ENCODE assay signal across 21 cellular contexts in the genomic region with DNA sequence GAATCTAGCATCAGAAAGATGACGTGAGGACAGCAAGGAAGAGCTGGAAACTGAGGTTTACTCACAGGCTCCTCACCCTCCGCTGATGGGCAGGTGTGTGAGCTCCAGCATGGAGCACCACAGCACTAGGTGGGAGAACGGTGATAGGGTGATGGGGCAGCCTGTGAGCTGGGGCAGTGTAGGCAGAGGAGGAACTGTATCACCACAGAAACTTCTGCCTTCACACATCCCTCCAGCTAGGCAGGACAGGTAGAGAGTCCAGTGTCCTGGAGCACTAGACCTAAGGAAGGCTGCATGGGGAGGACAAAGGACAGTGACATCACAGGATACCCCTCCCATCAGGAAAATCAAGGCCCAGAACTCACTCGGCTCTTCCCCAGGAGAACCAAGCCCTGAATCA.
A peak's percentile ranks its signal among the peaks of the same experiment; 100 is the strongest.
DNase-seq lines count a peak whose midpoint lies in the region; ATAC-seq and TF ChIP-seq lines count a peak whose summit lies in the region.
"Had no signal": no experiment of that assay in that cellular context is flagged by ENCODE, and none has a peak within 500 bp of the region (broad histone marks: within the 10 kb centered on the region; RNA-seq: fewer than 3 reads in every experiment).

No MANE protein-coding gene starts in this region.

- peak overlapping the region; percentile 89 for H3K4me2 ChIP-seq in Loucy (ENCODE audit: low read depth, low read length, poor library complexity, severe bottlenecking)
- H3K4me2 ChIP-seq: SK-N-SH had no signal

- H3K4me3 Mint-ChIP-seq in activated CD8-positive, alpha-beta memory T cell treated with anti-CD3 and anti-CD28 coated beads, Interleukin-2, amount 10 ng/mL, durations not matched to agents 7 days and 5 days: no peak overlapping the region
- H3K4me3 Mint-ChIP-seq in central memory CD8-positive, alpha-beta T cell: peak overlapping the region; percentile 59
- H3K4me3 Mint-ChIP-seq: endodermal cell, nephron progenitor cell had no signal

- no peak overlapping the region for H2AFZ ChIP-seq in Loucy (ENCODE audit: low read length)

- no peaks in the 10 kb centered on the region for H4K20me1 ChIP-seq in Loucy (ENCODE audit: insufficient read depth, low read length, poor library complexity, severe bottlenecking)

- H3K9me2 ChIP-seq in Loucy (replicated peaks; ENCODE audit: low read depth, low read length): no peaks in the 10 kb centered on the region
- H3K9me2 ChIP-seq: SK-N-SH had no signal

- H3K4me3 ChIP-seq in Loucy (ENCODE audit: low read length, poor library complexity, severe bottlenecking): peak overlapping the region; percentile 84
- H3K4me3 ChIP-seq: prostate gland had no signal

- TF ChIP-seq CTCF in Loucy (conservative IDR thresholded peaks at IDR 0.05; ENCODE audit: low read length): no peak

- no peaks in the 10 kb centered on the region for H3K27me3 ChIP-seq in Loucy (ENCODE audit: insufficient read depth, low read length, poor library complexity, severe bottlenecking)

- H3K9me3 ChIP-seq in Loucy (ENCODE audit: insufficient read depth, low read depth, low read length): no peaks in the 10 kb centered on the region
- H3K9me3 ChIP-seq: prostate gland, SK-N-SH had no signal

- CTCF ChIA-PET in activated CD8-positive, alpha-beta memory T cell treated with anti-CD3 and anti-CD28 coated beads, Interleukin-2, amount 10 ng/mL, durations not matched to agents 7 days and 5 days (lab: Charles Lee): interaction anchor here (1.1 to 1.5 kb wide), 2 partner anchors 16 to 21 kb away, joined by 3 to 4 read pairs; no protein-coding TSS in a partner anchor

- H3K27me3 Mint-ChIP-seq in activated CD8-positive, alpha-beta memory T cell treated with anti-CD3 and anti-CD28 coated beads, Interleukin-2, amount 10 ng/mL, durations not matched to agents 7 days and 5 days: peaks cover 3% of the 10 kb centered on the region
- peaks cover 12% of the 10 kb centered on the region for H3K27me3 Mint-ChIP-seq in central memory CD8-positive, alpha-beta T cell

- H3K36me3 ChIP-seq in Loucy (ENCODE audit: insufficient read depth, low read length): peaks cover 5% of the 10 kb centered on the region; the same call in 1 of the 2 replicates
- H3K36me3 ChIP-seq: prostate gland had no signal

- no peaks in the 10 kb centered on the region for H3K36me3 Mint-ChIP-seq in activated CD8-positive, alpha-beta memory T cell treated with anti-CD3 and anti-CD28 coated beads, Interleukin-2, amount 10 ng/mL, durations not matched to agents 7 days and 5 days
- no peaks in the 10 kb centered on the region for H3K36me3 Mint-ChIP-seq in central memory CD8-positive, alpha-beta T cell (ENCODE audit: insufficient read depth)

- peak; percentile 41 for ATAC-seq in activated CD8-positive, alpha-beta memory T cell treated with anti-CD3 and anti-CD28 coated beads, Interleukin-2, amount 10 ng/mL, durations not matched to agents 7 days and 5 days
- no peak for ATAC-seq in central memory CD8-positive, alpha-beta T cell (replicated peaks; ENCODE audit: extremely low read depth, poor library complexity, severe bottlenecking)
- ATAC-seq in stimulated activated naive CD8-positive, alpha-beta T cell treated with anti-CD3 and anti-CD28 coated beads, Interleukin-15, Interleukin-2, amounts not matched to agents 100 U/mL and 50 U/mL, for 24 hours: peak; percentile 20
- ATAC-seq in HG03354 (IDR thresholded peaks at IDR 0.05; ENCODE audit: poor library complexity, severe bottlenecking, unreplicated experiment) (no peak), HG03571 (IDR thresholded peaks at IDR 0.05; ENCODE audit: unreplicated experiment) (no peak), HG02970 (IDR thresholded peaks at IDR 0.05; ENCODE audit: low FRiP score, unreplicated experiment) (no peak)
- ATAC-seq: left cardiac atrium had no signal

- H3K27ac Mint-ChIP-seq in activated CD8-positive, alpha-beta memory T cell treated with anti-CD3 and anti-CD28 coated beads, Interleukin-2, amount 10 ng/mL, durations not matched to agents 7 days and 5 days: peak overlapping the region; percentile 46
- peak overlapping the region; percentile 85 for H3K27ac Mint-ChIP-seq in central memory CD8-positive, alpha-beta T cell (ENCODE audit: low read depth)
- H3K27ac Mint-ChIP-seq: endodermal cell, nephron progenitor cell had no signal

- peaks cover 36% of the 10 kb centered on the region for H3K79me2 ChIP-seq in Loucy (ENCODE audit: insufficient read depth, low read length)

- peak overlapping the region; percentile 99 for H3K9ac ChIP-seq in Loucy (ENCODE audit: low read depth, low read length, poor library complexity, severe bottlenecking)
- H3K9ac ChIP-seq: SK-N-SH had no signal

- peaks cover 7% of the 10 kb centered on the region for H3F3A ChIP-seq in Loucy (ENCODE audit: low read depth)

- DNase-seq in activated CD8-positive, alpha-beta memory T cell treated with anti-CD3 and anti-CD28 coated beads, Interleukin-2, amount 10 ng/mL, durations not matched to agents 7 days and 5 days: no peak
- no peak for DNase-seq in activated CD8-positive, alpha-beta memory T cell treated with anti-CD3 and anti-CD28 coated beads, Interleukin-2, amount 50 U/mL, for 4 hours
- DNase-seq in central memory CD8-positive, alpha-beta T cell (ENCODE audit: low spot score in 2 of 2): no peak
- DNase-seq in stimulated activated naive CD8-positive, alpha-beta T cell treated with anti-CD3 and anti-CD28 coated beads, Interleukin-15, Interleukin-2, amounts not matched to agents 100 U/mL and 50 U/mL, for 24 hours: no peak
- DNase-seq: activated CD4-positive, alpha-beta T cell treated with anti-CD3 and anti-CD28 coated beads, Interleukin-2, amount 50 U/mL, for 48 hours; activated effector memory CD4-positive, alpha-beta T cell treated with Interleukin-2 at 50 U/mL for 16 hours; DMS53; endodermal cell; H7; left cardiac atrium; mesendoderm; NCI-H1694 treated with DMSO at 0.1 percent for 48 hours; nephron progenitor cell; NK-92 treated with Interleukin-12 subunit alpha and Interleukin-12 subunit beta, amount 100 ng/mL, for 24 hours; SK-N-SH; stimulated activated CD4-positive, alpha-beta T cell treated with anti-CD3 and anti-CD28 coated beads, Interleukin-2, amount 100 ng/mL, for 48 hours had no signal

- H3K4me1 ChIP-seq in Loucy (ENCODE audit: insufficient read depth, low read length, poor library complexity, severe bottlenecking): peaks cover 70% of the 10 kb centered on the region
- H3K4me1 ChIP-seq: prostate gland had no signal

- H3K4me1 Mint-ChIP-seq in activated CD8-positive, alpha-beta memory T cell treated with anti-CD3 and anti-CD28 coated beads, Interleukin-2, amount 10 ng/mL, durations not matched to agents 7 days and 5 days: peaks cover 21% of the 10 kb centered on the region
- H3K4me1 Mint-ChIP-seq in central memory CD8-positive, alpha-beta T cell: peaks cover 21% of the 10 kb centered on the region

- H3K9me3 Mint-ChIP-seq in activated CD8-positive, alpha-beta memory T cell treated with anti-CD3 and anti-CD28 coated beads, Interleukin-2, amount 10 ng/mL, durations not matched to agents 7 days and 5 days (ENCODE audit: low read depth): no peaks in the 10 kb centered on the region
- no peaks in the 10 kb centered on the region for H3K9me3 Mint-ChIP-seq in central memory CD8-positive, alpha-beta T cell
- H3K9me3 Mint-ChIP-seq: endodermal cell, nephron progenitor cell had no signal

Comparison
In these comparisons a context has a peak if more than half of its experiments do, and no peak if none do; other contexts are left out.
1. ATAC-seq: peak in activated CD8-positive, alpha-beta memory T cell treated with anti-CD3 and anti-CD28 coated beads, Interleukin-2, amount 10 ng/mL, durations not matched to agents 7 days and 5 days (single experiment) and stimulated activated naive CD8-positive, alpha-beta T cell treated with anti-CD3 and anti-CD28 coated beads, Interleukin-15, Interleukin-2, amounts not matched to agents 100 U/mL and 50 U/mL, for 24 hours (single experiment); none in central memory CD8-positive, alpha-beta T cell (single experiment), HG03354 (single experiment), HG03571 (single experiment) and HG02970 (single experiment).